Comparison of ENCODE assay signal across 23 cellular contexts in genomic region chr1:15755643-15756040, GRCh38. TPM values are rescaled to one million over a fixed set of nuclear protein-coding genes. Genes with fewer than 3 reads are reported as not detected.
DNase-seq lines count a peak whose midpoint lies in the region; ATAC-seq, FAIRE-seq and TF ChIP-seq lines count a peak whose summit lies in the region.
"Had no signal": no experiment of that assay in that cellular context is flagged by ENCODE, and none has a peak within 500 bp of the region (broad histone marks: within the 10 kb centered on the region; RNA-seq: fewer than 3 reads in every experiment).

No MANE protein-coding gene starts in this region.

- H4K20me1 ChIP-seq in HCT116 (ENCODE audit: insufficient read depth) (no peaks in the 10 kb centered on the region), GM12878 (ENCODE audit: control insufficient read depth, insufficient read depth) (no peaks in the 10 kb centered on the region), neural progenitor cell (ENCODE audit: low read depth) (peaks cover 18% of the 10 kb centered on the region), MM.1S (ENCODE audit: insufficient read depth, low read length) (no peaks in the 10 kb centered on the region)

- BruUV-seq in HCT116 (replicated peaks; lab: Mats Ljungman, UMichigan) (no TSS peak), GM12878 (replicated peaks; lab: Mats Ljungman, UMichigan) (no TSS peak)

- H3K4me3 ChIP-seq in HCT116 (replicated peaks in 1 of 2; ENCODE audit: low read depth in 1 of 2, low read length in 2 of 2) (no peak overlapping the region), GM12878 (no peak overlapping the region), neural progenitor cell (no peak overlapping the region), MM.1S (ENCODE audit: low read length) (no peak overlapping the region)
- H3K4me3 ChIP-seq: lower lobe of right lung, MG63, skin epidermis had no signal

- H3K27ac Mint-ChIP-seq in neural progenitor cell (no peak overlapping the region), chondrocyte (ENCODE audit: unreplicated experiment) (no peak overlapping the region)
- H3K27ac Mint-ChIP-seq: immature natural killer cell, progenitor cell of endocrine pancreas, WTC11 had no signal

- H3K79me2 ChIP-seq in HCT116 (ENCODE audit: insufficient read depth, low read length) (no peaks in the 10 kb centered on the region), GM12878 (ENCODE audit: control insufficient read depth, insufficient read depth, low read length) (no peaks in the 10 kb centered on the region), neural progenitor cell (ENCODE audit: low read depth) (no peaks in the 10 kb centered on the region), MM.1S (ENCODE audit: low read length) (no peaks in the 10 kb centered on the region)

- H2AFZ ChIP-seq in HCT116 (ENCODE audit: low read depth, low read length, poor library complexity, severe bottlenecking) (no peak overlapping the region), GM12878 (ENCODE audit: control insufficient read depth, low read depth, low read length) (no peak overlapping the region), neural progenitor cell (replicated peaks) (no peak overlapping the region), MM.1S (ENCODE audit: low read length) (no peak overlapping the region)

- H3K36me3 ChIP-seq in HCT116 (ENCODE audit: control insufficient read depth in 1 of 2, insufficient read depth in 2 of 2, low read length in 2 of 2) (no peaks in the 10 kb centered on the region), GM12878 (ENCODE audit: control insufficient read depth in 2 of 2, insufficient read depth in 2 of 2, low read length in 1 of 2) (no peaks in the 10 kb centered on the region), neural progenitor cell (no peaks in the 10 kb centered on the region), MM.1S (replicated peaks; ENCODE audit: insufficient read depth, low read length) (no peaks in the 10 kb centered on the region)
- H3K36me3 ChIP-seq: lower lobe of right lung, MG63 had no signal

- TF ChIP-seq POLR2A in HCT116 (IDR thresholded peaks at IDR 0.05; ENCODE audit: borderline replicate concordance, extremely low read depth, insufficient read depth, insufficient read length) (no peak), GM12878 (IDR thresholded peaks at IDR 0.05; ENCODE audit: low read depth, low read length) (no peak)

- 22% methylated on average over 4 of the region's 4 CpGs for WGBS in GM12878 (ENCODE audit: insufficient coverage, insufficient replicate concordance, low lambda C conversion rate, missing lambda C conversion rate)

- H3K36me3 Mint-ChIP-seq in neural progenitor cell (no peaks in the 10 kb centered on the region), chondrocyte (ENCODE audit: low read depth) (peaks cover 2% of the 10 kb centered on the region)
- H3K36me3 Mint-ChIP-seq: immature natural killer cell; naive thymus-derived CD4-positive, alpha-beta T cell; WTC11 had no signal

- H3K4me1 Mint-ChIP-seq in neural progenitor cell (peaks cover 37% of the 10 kb centered on the region), chondrocyte (ENCODE audit: low read depth) (peaks cover 45% of the 10 kb centered on the region)

- H3K9me3 ChIP-seq in HCT116 (ENCODE audit: control insufficient read depth in 1 of 2, insufficient read depth in 1 of 2, low read depth in 1 of 2, low read length in 2 of 2) (no peaks in the 10 kb centered on the region), GM12878 (replicated peaks; ENCODE audit: control insufficient read depth, insufficient read depth, low read length) (no peaks in the 10 kb centered on the region), neural progenitor cell (ENCODE audit: low read depth) (no peaks in the 10 kb centered on the region), MM.1S (replicated peaks; ENCODE audit: insufficient read depth, low read length) (no peaks in the 10 kb centered on the region)
- H3K9me3 ChIP-seq: lower lobe of right lung, MG63 had no signal

- H3F3A ChIP-seq in neural progenitor cell (ENCODE audit: low read depth) (peaks cover 51% of the 10 kb centered on the region), MM.1S (ENCODE audit: insufficient read depth, low read length) (no peaks in the 10 kb centered on the region)

- H3K27me3 Mint-ChIP-seq in neural progenitor cell (ENCODE audit: insufficient read depth, low read depth) (peaks cover 20% of the 10 kb centered on the region), chondrocyte (ENCODE audit: low read depth) (no peaks in the 10 kb centered on the region)

- no peak for DNase-seq in HCT116 (ENCODE audit: low read depth, low spot score)
- no peak for DNase-seq in GM12878 (ENCODE audit: low read depth, low spot score)
- no peak for DNase-seq in neural progenitor cell (ENCODE audit: low spot score)
- DNase-seq in MM.1S: no peak
- no peak for DNase-seq in NCI-H2171 (lab: John Stamatoyannopoulos, UW)
- no peak for DNase-seq in chondrocyte (ENCODE audit: low spot score)
- DNase-seq: activated CD8-positive, alpha-beta memory T cell treated with anti-CD3 and anti-CD28 coated beads for 24 hours; COR-L47; dorsolateral prefrontal cortex; immature natural killer cell; lower lobe of right lung; NCI-H1694 treated with DMSO at 0.1 percent for 48 hours; NCI-H446 treated with DMSO at 0.1 percent for 48 hours; T-helper 2 cell had no signal

- H3K27me3 ChIP-seq in HCT116 (ENCODE audit: insufficient read depth, low read length) (no peaks in the 10 kb centered on the region), GM12878 (replicated peaks in 1 of 2; ENCODE audit: control insufficient read depth in 2 of 2, insufficient read depth in 2 of 2, low read length in 1 of 2) (peaks cover 8 to 22% of the 10 kb centered on the region in 2 experiments; a peak in 3 of 4 replicates), neural progenitor cell (peaks cover 55% of the 10 kb centered on the region), MM.1S (replicated peaks; ENCODE audit: insufficient read depth, low read length) (peaks cover 47% of the 10 kb centered on the region)
- H3K27me3 ChIP-seq: MG63 had no signal

- no peak for TF ChIP-seq EP300 in GM12878 (IDR thresholded peaks at IDR 0.05; ENCODE audit: borderline replicate concordance in 1 of 2, control insufficient read depth in 1 of 2, low read depth in 2 of 2, low read length in 2 of 2)

- ATAC-seq in HCT116 (no peak), GM12878 (peak; percentile 30; the same call in 1 of the 3 replicates)
- ATAC-seq: lower lobe of right lung; naive thymus-derived CD4-positive, alpha-beta T cell; WTC11 had no signal

- POLR2A ChIA-PET in HCT116 (lab: Charles Lee): no interaction called here
- POLR2A ChIA-PET in GM12878 (lab: Charles Lee): interaction anchor here (0.6 kb wide), 1 partner anchor 201 kb away, joined by 6 read pairs; no protein-coding TSS in a partner anchor

- intact Hi-C loops in HCT116 (cut with micrococcal nuclease) (no loop called here), GM12878 (cut with micrococcal nuclease; ENCODE audit: unreplicated experiment) (no loop called here)

- H3K9ac ChIP-seq in HCT116 (ENCODE audit: low read length) (no peak overlapping the region), GM12878 (ENCODE audit: control insufficient read depth, insufficient read depth, low read length) (no peak overlapping the region), neural progenitor cell (no peak overlapping the region), MM.1S (ENCODE audit: low read length) (no peak overlapping the region)

- TF ChIP-seq RAD21 in HCT116 (IDR thresholded peaks at IDR 0.05; ENCODE audit: low read depth) (no peak), GM12878 (IDR thresholded peaks at IDR 0.05; ENCODE audit: insufficient read depth, low read depth, low read length) (no peak)

- H3K4me1 ChIP-seq in HCT116 (ENCODE audit: control insufficient read depth in 1 of 2, insufficient read depth in 2 of 2, low read length in 2 of 2) (peaks cover 3 to 25% of the 10 kb centered on the region in 2 experiments; a peak in 3 of 4 replicates), GM12878 (ENCODE audit: control insufficient read depth, insufficient read depth, low read length) (no peaks in the 10 kb centered on the region), neural progenitor cell (peaks cover 49% of the 10 kb centered on the region), MM.1S (ENCODE audit: low read length) (no peaks in the 10 kb centered on the region)

- no peak for FAIRE-seq in GM12878 (lab: Jason Lieb, UNC)
- FAIRE-seq: bronchial epithelial cell, G401.6 had no signal

- RAD21 ChIA-PET in HCT116 (lab: Charles Lee; ENCODE audit: low non-redundant PET in 1 of 2, low total read pairs in 2 of 2, uncharacterized antibody in 2 of 2, unreplicated experiment in 2 of 2) (no interaction called here), GM12878 (lab: Charles Lee; ENCODE audit: unreplicated experiment) (no interaction called here)

- H3K4me3 Mint-ChIP-seq in neural progenitor cell (no peak overlapping the region), chondrocyte (ENCODE audit: unreplicated experiment) (no peak overlapping the region)
- H3K4me3 Mint-ChIP-seq: immature natural killer cell had no signal

- SMC1A ChIA-PET in GM12878 (lab: Charles Lee; ENCODE audit: uncharacterized antibody, unreplicated experiment): no interaction called here

- H3K4me2 ChIP-seq in HCT116 (ENCODE audit: low read length): 0 out of 2 replicates have a peak overlapping the region, but pooled peaks have one; percentile 71
- no peak overlapping the region for H3K4me2 ChIP-seq in GM12878 (ENCODE audit: control insufficient read depth, insufficient read depth)
- peak overlapping the region; percentile 49 for H3K4me2 ChIP-seq in neural progenitor cell
- no peak overlapping the region for H3K4me2 ChIP-seq in MM.1S (ENCODE audit: low read depth, low read length)

- H3K9me2 ChIP-seq in HCT116 (ENCODE audit: insufficient read depth) (no peaks in the 10 kb centered on the region), MM.1S (replicated peaks; ENCODE audit: insufficient read depth, low read length) (no peaks in the 10 kb centered on the region)

- H3K9me3 Mint-ChIP-seq in neural progenitor cell (no peaks in the 10 kb centered on the region), chondrocyte (ENCODE audit: low read depth) (no peaks in the 10 kb centered on the region)
- H3K9me3 Mint-ChIP-seq: immature natural killer cell had no signal

- in situ Hi-C loops in GM12878 (cut with MboI): no loop called here

- CTCF ChIA-PET in HCT116 (lab: Charles Lee): interaction anchor here (1.3 kb wide), 1 partner anchor 15 kb away, joined by 3 read pairs; no protein-coding TSS in a partner anchor
- CTCF ChIA-PET in GM12878 (lab: Yijun Ruan, JAX): no interaction called here

- H3K27ac ChIP-seq in HCT116 (ENCODE audit: low read depth, low read length): no peak overlapping the region
- H3K27ac ChIP-seq in GM12878 (ENCODE audit: control insufficient read depth, insufficient read depth): no peak overlapping the region
- no peak overlapping the region for H3K27ac ChIP-seq in neural progenitor cell
- no peak overlapping the region for H3K27ac ChIP-seq in MM.1S (ENCODE audit: low read length)
- H3K27ac ChIP-seq: lower lobe of right lung had no signal

- TF ChIP-seq CTCF in HCT116 (IDR thresholded peaks at IDR 0.05 in 2 of 3, conservative IDR thresholded peaks at IDR 0.05 in 1 of 3; ENCODE audit: borderline replicate concordance in 1 of 3, insufficient read depth in 1 of 3, low read depth in 2 of 3, low read length in 2 of 3): no peak
- TF ChIP-seq CTCF in GM12878 (IDR thresholded peaks at IDR 0.05 in 2 of 3, conservative IDR thresholded peaks at IDR 0.05 in 1 of 3; ENCODE audit: control insufficient read depth in 2 of 3, extremely low read depth in 1 of 3, insufficient read depth in 1 of 3, low read depth in 3 of 3, low read length in 3 of 3): no peak
- no peak for TF ChIP-seq CTCF in neural progenitor cell (IDR thresholded peaks at IDR 0.05)
- TF ChIP-seq CTCF in MM.1S (IDR thresholded peaks at IDR 0.05; ENCODE audit: low read length): no peak
- TF ChIP-seq CTCF in chondrocyte (IDR thresholded peaks at IDR 0.05): no peak

RNA-seq across cellular contexts. Expression of gene FBLIM1, which starts 3.0 kb away (rescaled TPM):
- total RNA-seq in HCT116 (2021; ENCODE audit: unreplicated experiment) (6.0 TPM), GM12878 (2014; rRNA removed) (not detected in 2 replicates), GM12878 (2014; rRNA removed; fragmentation: Illumina TruSeq; extraction: Trizol) (not detected in 2 replicates), GM12878 (2021) (0.13 and 0.53 TPM in 2 replicates), neural progenitor cell (ENCODE audit: low replicate concordance) (4.7 and 13.0 TPM in 2 replicates), chondrocyte (191 to 492 TPM (median 490 TPM) in 3 replicates)
- 8.7 and 9.7 TPM in 2 replicates for polyA plus RNA-seq in HCT116 (2012)
- total RNA-seq in GM12878 (2013; cell fraction: nucleolus; rRNA removed): not detected in 2 replicates
- polyA plus RNA-seq in GM12878 (2011; ENCODE audit: low read depth): not detected
- polyA plus RNA-seq in GM12878 (2011; rRNA removed) (0.03 TPM in 1 of 2 replicates, not detected in the other), GM12878 (2014; fragmentation: Illumina TruSeq; extraction: Trizol) (not detected in 2 replicates), GM12878 (2014; fragmentation: Nextera tagmentation; extraction: Ambion mirVana) (not detected), GM12878 (2014; rRNA removed) (not detected in 2 replicates), GM12878 (2016; fragmentation: Nextera tagmentation; extraction: Ambion mirVana) (not detected)
- 0.03 TPM in 1 of 2 replicates, not detected in the other for polyA plus RNA-seq in GM12878 (2011; cell fraction: cytosol; rRNA removed)
- polyA plus RNA-seq in GM12878 (2011; cell fraction: nucleus; rRNA removed): not detected in 2 replicates
- not detected in 2 replicates for polyA plus RNA-seq in GM12878 (2012)
- polyA minus RNA-seq in GM12878 (2011; rRNA and poly(A)+ RNA removed): not detected in 2 replicates
- not detected in 2 replicates for polyA minus RNA-seq in GM12878 (2011; cell fraction: cytosol; rRNA and poly(A)+ RNA removed)
- polyA minus RNA-seq in GM12878 (2011; cell fraction: nucleus; rRNA and poly(A)+ RNA removed): not detected in 2 replicates
- polyA plus RNA-seq: immature natural killer cell had no signal

RNA-seq across cellular contexts. Expression of gene TMEM82, which starts 13.3 kb away (rescaled TPM):
- total RNA-seq in HCT116 (2021; ENCODE audit: unreplicated experiment): not detected
- not detected in 2 replicates for polyA plus RNA-seq in HCT116 (2012)
- total RNA-seq in GM12878 (2013; cell fraction: nucleolus; rRNA removed): not detected in 2 replicates
- total RNA-seq in GM12878 (2014; rRNA removed): not detected in 2 replicates
- not detected in 2 replicates for total RNA-seq in GM12878 (2014; rRNA removed; fragmentation: Illumina TruSeq; extraction: Trizol)
- total RNA-seq in GM12878 (2021): not detected in 2 replicates
- polyA plus RNA-seq in GM12878 (2011; ENCODE audit: low read depth): not detected
- not detected in 2 replicates for polyA plus RNA-seq in GM12878 (2011; rRNA removed)
- polyA plus RNA-seq in GM12878 (2011; cell fraction: cytosol; rRNA removed): not detected in 2 replicates
- polyA plus RNA-seq in GM12878 (2011; cell fraction: nucleus; rRNA removed): not detected in 2 replicates
- not detected in 2 replicates for polyA plus RNA-seq in GM12878 (2012)
- polyA plus RNA-seq in GM12878 (2014; fragmentation: Illumina TruSeq; extraction: Trizol): not detected in 2 replicates
- polyA plus RNA-seq in GM12878 (2014; fragmentation: Nextera tagmentation; extraction: Ambion mirVana): not detected
- not detected in 2 replicates for polyA plus RNA-seq in GM12878 (2014; rRNA removed)
- not detected for polyA plus RNA-seq in GM12878 (2016; fragmentation: Nextera tagmentation; extraction: Ambion mirVana)
- not detected in 2 replicates for polyA minus RNA-seq in GM12878 (2011; rRNA and poly(A)+ RNA removed)
- not detected in 2 replicates for polyA minus RNA-seq in GM12878 (2011; cell fraction: cytosol; rRNA and poly(A)+ RNA removed)
- not detected in 2 replicates for polyA minus RNA-seq in GM12878 (2011; cell fraction: nucleus; rRNA and poly(A)+ RNA removed)
- total RNA-seq in neural progenitor cell (ENCODE audit: low replicate concordance): 0.56 TPM in 1 of 2 replicates, not detected in the other
- total RNA-seq in chondrocyte: not detected in 3 replicates
- total RNA-seq: bronchial epithelial cell; dorsolateral prefrontal cortex; fibroblast of lung; lower lobe of right lung; naive thymus-derived CD4-positive, alpha-beta T cell; temporal lobe had no signal
- polyA plus RNA-seq: fibroblast of lung; immature natural killer cell; naive thymus-derived CD4-positive, alpha-beta T cell had no signal

RNA-seq across cellular contexts. Expression of gene SLC25A34, which starts 19.6 kb away (rescaled TPM):
- total RNA-seq in HCT116 (2021; ENCODE audit: unreplicated experiment): 0.59 TPM
- 0.32 and 0.38 TPM in 2 replicates for polyA plus RNA-seq in HCT116 (2012)
- 0.40 and 0.54 TPM in 2 replicates for total RNA-seq in GM12878 (2013; cell fraction: nucleolus; rRNA removed)
- total RNA-seq in GM12878 (2014; rRNA removed): 0.34 and 0.82 TPM in 2 replicates
- 0.28 and 0.45 TPM in 2 replicates for total RNA-seq in GM12878 (2014; rRNA removed; fragmentation: Illumina TruSeq; extraction: Trizol)
- total RNA-seq in GM12878 (2021): 0.69 and 0.90 TPM in 2 replicates
- polyA plus RNA-seq in GM12878 (2011; ENCODE audit: low read depth): 0.14 TPM
- polyA plus RNA-seq in GM12878 (2011; rRNA removed): 0.10 and 0.30 TPM in 2 replicates
- polyA plus RNA-seq in GM12878 (2011; cell fraction: cytosol; rRNA removed): 0.28 and 0.38 TPM in 2 replicates
- polyA plus RNA-seq in GM12878 (2011; cell fraction: nucleus; rRNA removed): 0.97 and 1.1 TPM in 2 replicates
- polyA plus RNA-seq in GM12878 (2012): 0.32 and 0.38 TPM in 2 replicates
- 0.35 and 0.48 TPM in 2 replicates for polyA plus RNA-seq in GM12878 (2014; fragmentation: Illumina TruSeq; extraction: Trizol)
- polyA plus RNA-seq in GM12878 (2014; fragmentation: Nextera tagmentation; extraction: Ambion mirVana): under 1 TPM; 0.02 to 0.13 TPM
- polyA plus RNA-seq in GM12878 (2014; rRNA removed): 1.6 and 2.0 TPM in 2 replicates
- under 1 TPM; 0.05 to 0.50 TPM for polyA plus RNA-seq in GM12878 (2016; fragmentation: Nextera tagmentation; extraction: Ambion mirVana)
- 0.15 and 0.57 TPM in 2 replicates for polyA minus RNA-seq in GM12878 (2011; rRNA and poly(A)+ RNA removed)
- polyA minus RNA-seq in GM12878 (2011; cell fraction: cytosol; rRNA and poly(A)+ RNA removed): not detected in 2 replicates
- polyA minus RNA-seq in GM12878 (2011; cell fraction: nucleus; rRNA and poly(A)+ RNA removed): 0.48 and 0.77 TPM in 2 replicates
- total RNA-seq in neural progenitor cell (ENCODE audit: low replicate concordance): 0.34 and 2.2 TPM in 2 replicates
- 0.90 to 1.9 TPM (median 1.3 TPM) in 3 replicates for total RNA-seq in chondrocyte
- polyA plus RNA-seq: immature natural killer cell had no signal

RNA-seq across cellular contexts. Expression of gene UQCRHL, which starts 51.8 kb away (rescaled TPM):
- total RNA-seq in HCT116 (2021; ENCODE audit: unreplicated experiment) (2.5 TPM), GM12878 (2014; rRNA removed) (7.7 and 9.8 TPM in 2 replicates), GM12878 (2014; rRNA removed; fragmentation: Illumina TruSeq; extraction: Trizol) (5.9 TPM in 2 replicates), GM12878 (2021) (1.4 and 2.0 TPM in 2 replicates), neural progenitor cell (ENCODE audit: low replicate concordance) (2.8 and 4.8 TPM in 2 replicates), chondrocyte (1.3 to 1.5 TPM (median 1.3 TPM) in 3 replicates)
- 4.8 and 7.1 TPM in 2 replicates for polyA plus RNA-seq in HCT116 (2012)
- 0.49 and 0.84 TPM in 2 replicates for total RNA-seq in GM12878 (2013; cell fraction: nucleolus; rRNA removed)
- 3.0 TPM for polyA plus RNA-seq in GM12878 (2011; ENCODE audit: low read depth)
- polyA plus RNA-seq in GM12878 (2011; rRNA removed) (17.3 and 49.9 TPM in 2 replicates), GM12878 (2014; fragmentation: Illumina TruSeq; extraction: Trizol) (3.3 and 5.4 TPM in 2 replicates), GM12878 (2014; fragmentation: Nextera tagmentation; extraction: Ambion mirVana) (1 to 10 TPM; 6.7 to 7.5 TPM), GM12878 (2014; rRNA removed) (5.6 and 9.5 TPM in 2 replicates), GM12878 (2016; fragmentation: Nextera tagmentation; extraction: Ambion mirVana) (1 to 10 TPM; 1.9 to 2.3 TPM)
- polyA plus RNA-seq in GM12878 (2011; cell fraction: cytosol; rRNA removed): 3.8 and 3.9 TPM in 2 replicates
- 1.8 and 1.9 TPM in 2 replicates for polyA plus RNA-seq in GM12878 (2011; cell fraction: nucleus; rRNA removed)
- polyA plus RNA-seq in GM12878 (2012): 4.4 and 6.2 TPM in 2 replicates
- 1.2 and 1.3 TPM in 2 replicates for polyA minus RNA-seq in GM12878 (2011; rRNA and poly(A)+ RNA removed)
- polyA minus RNA-seq in GM12878 (2011; cell fraction: cytosol; rRNA and poly(A)+ RNA removed): 3.8 and 4.1 TPM in 2 replicates
- polyA minus RNA-seq in GM12878 (2011; cell fraction: nucleus; rRNA and poly(A)+ RNA removed): 0.12 and 0.19 TPM in 2 replicates

Comparison
In these comparisons a context has a peak if more than half of its experiments do, and no peak if none do; other contexts are left out.
1. H3K4me2 ChIP-seq: peak in HCT116 (single experiment) and neural progenitor cell (single experiment); none in GM12878 (single experiment) and MM.1S (single experiment).
2. RNA of gene FBLIM1, which starts 3.0 kb away (total RNA-seq): 191 to 492 TPM in chondrocyte; 6.0 TPM in HCT116 (single experiment), 4.7 to 13.0 TPM in neural progenitor cell and 0.13 to 0.53 TPM in GM12878; every median in the first group is over 10 times any median in the second.